In the genomic region with DNA sequence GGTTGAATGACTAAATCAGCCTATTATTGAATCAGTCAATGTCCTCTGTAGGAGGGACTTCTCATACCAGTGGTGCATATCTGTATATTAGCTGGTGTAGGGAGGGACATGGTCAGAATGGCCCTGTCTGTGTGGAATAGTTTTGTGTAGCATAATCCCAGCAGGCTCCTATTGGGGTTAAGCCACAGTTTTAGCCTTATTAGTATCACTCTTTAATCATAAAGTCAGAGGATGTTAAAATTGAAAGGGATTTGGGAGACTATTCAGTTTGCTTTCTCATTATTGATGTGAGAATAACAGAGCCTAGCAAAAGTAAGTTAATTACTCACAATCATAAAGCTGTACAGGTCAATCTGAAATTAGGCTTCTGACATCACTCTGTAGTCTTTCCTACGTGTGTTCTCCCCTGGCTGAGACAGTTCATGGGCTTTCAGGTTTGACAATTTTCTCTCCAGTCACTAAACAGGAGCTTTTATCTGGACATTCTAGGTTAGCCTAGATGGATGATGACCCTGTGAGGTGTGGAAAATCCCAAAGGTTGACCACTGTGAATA, we compare ENCODE assay signal across 6 cellular contexts.
DNase-seq lines count a peak whose midpoint lies in the region; ATAC-seq, FAIRE-seq and TF ChIP-seq lines count a peak whose summit lies in the region.
"Not testable (repeated sequence)": the region's sequence is repeated elsewhere in the genome, so short reads cannot be mapped to it uniquely, and the experiment has no call there.

No MANE protein-coding gene starts in this region.

- FAIRE-seq in GM12878 (lab: Jason Lieb, UNC), result not testable (repeated sequence)

- ATAC-seq in GM18511 (IDR thresholded peaks at IDR 0.05; ENCODE audit: unreplicated experiment) (peak; percentile 82), GM21717 (IDR thresholded peaks at IDR 0.05; ENCODE audit: unreplicated experiment) (peak; percentile 81), HG02870 (IDR thresholded peaks at IDR 0.05; ENCODE audit: unreplicated experiment) (peak; percentile 53), HG03432 (IDR thresholded peaks at IDR 0.05; ENCODE audit: unreplicated experiment) (peak; percentile 83), HG03571 (IDR thresholded peaks at IDR 0.05; ENCODE audit: unreplicated experiment) (peak; percentile 71), GM12878 (peak; percentile 36)

- DNase-seq in GM12878 (ENCODE audit: low read depth, low spot score), result not testable (repeated sequence)

- not testable (repeated sequence) for TF ChIP-seq CTCF in GM12878 (IDR thresholded peaks at IDR 0.05 in 2 of 3, conservative IDR thresholded peaks at IDR 0.05 in 1 of 3; ENCODE audit: control insufficient read depth in 2 of 3, extremely low read depth in 1 of 3, insufficient read depth in 1 of 3, low read depth in 3 of 3, low read length in 3 of 3)

- not testable (repeated sequence) for H3K9me3 ChIP-seq in GM12878 (replicated peaks; ENCODE audit: control insufficient read depth, insufficient read depth, low read length)

- POLR2A ChIA-PET in GM12878 (lab: Charles Lee), result not testable (repeated sequence)

- H3K27me3 ChIP-seq in GM12878 (replicated peaks in 1 of 2; ENCODE audit: control insufficient read depth in 2 of 2, insufficient read depth in 2 of 2, low read length in 1 of 2), result not testable (repeated sequence)

- not testable (repeated sequence) for BruUV-seq in GM12878 (replicated peaks; lab: Mats Ljungman, UMichigan)

- in situ Hi-C loops in GM12878 (cut with MboI), result not testable (repeated sequence)

- H3K79me2 ChIP-seq in GM12878 (ENCODE audit: control insufficient read depth, insufficient read depth, low read length), result not testable (repeated sequence)

- H2AFZ ChIP-seq in GM12878 (ENCODE audit: control insufficient read depth, low read depth, low read length), result not testable (repeated sequence)

- TF ChIP-seq POLR2A in GM12878 (IDR thresholded peaks at IDR 0.05; ENCODE audit: low read depth, low read length), result not testable (repeated sequence)

- not testable (repeated sequence) for TF ChIP-seq EP300 in GM12878 (IDR thresholded peaks at IDR 0.05; ENCODE audit: borderline replicate concordance in 1 of 2, control insufficient read depth in 1 of 2, low read depth in 2 of 2, low read length in 2 of 2)

- not testable (repeated sequence) for TF ChIP-seq RAD21 in GM12878 (IDR thresholded peaks at IDR 0.05; ENCODE audit: insufficient read depth, low read depth, low read length)

- WGBS in GM12878 (ENCODE audit: insufficient coverage, insufficient replicate concordance, low lambda C conversion rate, missing lambda C conversion rate), result 0% methylated on average over 1 of the region's 1 CpG

- intact Hi-C loops in GM12878 (cut with micrococcal nuclease; ENCODE audit: unreplicated experiment), result not testable (repeated sequence)

- not testable (repeated sequence) for H3K4me2 ChIP-seq in GM12878 (ENCODE audit: control insufficient read depth, insufficient read depth)

- not testable (repeated sequence) for H3K27ac ChIP-seq in GM12878 (ENCODE audit: control insufficient read depth, insufficient read depth)

- not testable (repeated sequence) for H3K9ac ChIP-seq in GM12878 (ENCODE audit: control insufficient read depth, insufficient read depth, low read length)

- CTCF ChIA-PET in GM12878 (lab: Yijun Ruan, JAX), result not testable (repeated sequence)

- RAD21 ChIA-PET in GM12878 (lab: Charles Lee; ENCODE audit: unreplicated experiment), result not testable (repeated sequence)

- H3K36me3 ChIP-seq in GM12878 (ENCODE audit: control insufficient read depth in 2 of 2, insufficient read depth in 2 of 2, low read length in 1 of 2), result not testable (repeated sequence)

- H3K4me1 ChIP-seq in GM12878 (ENCODE audit: control insufficient read depth, insufficient read depth, low read length), result not testable (repeated sequence)

- SMC1A ChIA-PET in GM12878 (lab: Charles Lee; ENCODE audit: uncharacterized antibody, unreplicated experiment), result not testable (repeated sequence)

- H4K20me1 ChIP-seq in GM12878 (ENCODE audit: control insufficient read depth, insufficient read depth), result not testable (repeated sequence)

- H3K4me3 ChIP-seq in GM12878, result not testable (repeated sequence)
